11 cellular contexts compared by ENCODE assay signal in genomic region chr7:142646274-142646895, GRCh38.
DNase-seq lines count a peak whose midpoint lies in the region; ATAC-seq and TF ChIP-seq lines count a peak whose summit lies in the region.
"Had no signal": no experiment of that assay in that cellular context is flagged by ENCODE, and none has a peak within 500 bp of the region (broad histone marks: within the 10 kb centered on the region; RNA-seq: fewer than 3 reads in every experiment).

No MANE protein-coding gene starts in this region.

- H3K9me3 ChIP-seq in CD4-positive, alpha-beta memory T cell (ENCODE audit: control insufficient read depth in 1 of 2, low read length in 2 of 2) = no peaks in the 10 kb centered on the region
- no peaks in the 10 kb centered on the region for H3K9me3 ChIP-seq in HCT116 (ENCODE audit: control insufficient read depth in 1 of 2, insufficient read depth in 1 of 2, low read depth in 1 of 2, low read length in 2 of 2)

- H4K20me1 ChIP-seq in HCT116 (ENCODE audit: insufficient read depth) = no peaks in the 10 kb centered on the region; the same call in 1 of the 2 replicates

- no peak for TF ChIP-seq POLR2A in HCT116 (IDR thresholded peaks at IDR 0.05; ENCODE audit: borderline replicate concordance, extremely low read depth, insufficient read depth, insufficient read length)

- no peak overlapping the region for H2AFZ ChIP-seq in HCT116 (ENCODE audit: low read depth, low read length, poor library complexity, severe bottlenecking)

- ATAC-seq in HCT116 (peak; percentile 50; the same call in 1 of the 2 replicates), GM21619 (IDR thresholded peaks at IDR 0.05; ENCODE audit: unreplicated experiment) (no peak)

- H3K27me3 Mint-ChIP-seq in CD4-positive, alpha-beta memory T cell = peaks cover 3% of the 10 kb centered on the region in 2 donors
- peaks cover 2 to 12% (median 9%) of the 10 kb centered on the region in 3 donors for H3K27me3 Mint-ChIP-seq in immature natural killer cell (ENCODE audit: low read depth in 3 of 3)

- no peak for TF ChIP-seq RAD21 in HCT116 (IDR thresholded peaks at IDR 0.05; ENCODE audit: low read depth)

- H3K9me3 Mint-ChIP-seq in CD4-positive, alpha-beta memory T cell = no peaks in the 10 kb centered on the region
- no peaks in the 10 kb centered on the region for H3K9me3 Mint-ChIP-seq in immature natural killer cell

- H3K4me3 ChIP-seq in CD4-positive, alpha-beta memory T cell (ENCODE audit: low read length in 2 of 2) = no peak overlapping the region
- H3K4me3 ChIP-seq in HCT116 (replicated peaks in 1 of 2; ENCODE audit: low read depth in 1 of 2, low read length in 2 of 2) (no peak overlapping the region), brain microvascular endothelial cell (ENCODE audit: low read depth, low read length) (no peak overlapping the region)

- BruUV-seq in HCT116 (replicated peaks; lab: Mats Ljungman, UMichigan) = no TSS peak

- H3K9me2 ChIP-seq in HCT116 (ENCODE audit: insufficient read depth) = no peaks in the 10 kb centered on the region

- in situ Hi-C loops in brain microvascular endothelial cell (cut with HindIII; ENCODE audit: low pct_ligation_motif_present, low sequenced_read_pairs) = no loop called here

- peak overlapping the region in 6 of 7 donors; percentile 47 to 75 (median 57) for H3K27ac Mint-ChIP-seq in CD4-positive, alpha-beta memory T cell
- H3K27ac Mint-ChIP-seq in immature natural killer cell = no peak overlapping the region

- H3K4me1 ChIP-seq in CD4-positive, alpha-beta memory T cell (ENCODE audit: insufficient read depth, low read length) = no peaks in the 10 kb centered on the region
- H3K4me1 ChIP-seq in HCT116 (ENCODE audit: control insufficient read depth in 1 of 2, insufficient read depth in 2 of 2, low read length in 2 of 2) = no peaks in the 10 kb centered on the region

- RAD21 ChIA-PET in HCT116 (lab: Charles Lee; ENCODE audit: low non-redundant PET in 1 of 2, low total read pairs in 2 of 2, uncharacterized antibody in 2 of 2, unreplicated experiment in 2 of 2) = no interaction called here

- H3K27ac ChIP-seq in CD4-positive, alpha-beta memory T cell (ENCODE audit: low read depth, low read length) = no peak overlapping the region
- H3K27ac ChIP-seq in HCT116 (ENCODE audit: low read depth, low read length) (no peak overlapping the region), brain microvascular endothelial cell (no peak overlapping the region)
- H3K27ac ChIP-seq: HL-60 had no signal

- intact Hi-C loops in CD4-positive, alpha-beta memory T cell (cut with micrococcal nuclease) = no loop called here
- intact Hi-C loops in HCT116 (cut with micrococcal nuclease) = no loop called here

- no peaks in the 10 kb centered on the region for H3K79me2 ChIP-seq in HCT116 (ENCODE audit: insufficient read depth, low read length)

- H3K4me3 Mint-ChIP-seq in CD4-positive, alpha-beta memory T cell = peak overlapping the region; percentile 26 to 69 (median 60)
- peak overlapping the region in 4 of 5 donors; percentile 7 to 51 (median 22) for H3K4me3 Mint-ChIP-seq in immature natural killer cell

- no peaks in the 10 kb centered on the region for H3K36me3 ChIP-seq in CD4-positive, alpha-beta memory T cell (ENCODE audit: insufficient read depth, low read length)
- H3K36me3 ChIP-seq in HCT116 (ENCODE audit: control insufficient read depth in 1 of 2, insufficient read depth in 2 of 2, low read length in 2 of 2) (no peaks in the 10 kb centered on the region), brain microvascular endothelial cell (replicated peaks) (no peaks in the 10 kb centered on the region)

- no peaks in the 10 kb centered on the region for H3K36me3 Mint-ChIP-seq in CD4-positive, alpha-beta memory T cell
- no peaks in the 10 kb centered on the region for H3K36me3 Mint-ChIP-seq in immature natural killer cell

- no peak overlapping the region for H3K4me2 ChIP-seq in HCT116 (ENCODE audit: low read length)

- no peak for DNase-seq in CD4-positive, alpha-beta memory T cell
- DNase-seq in HCT116 (ENCODE audit: low read depth, low spot score) = no peak
- peak; percentile 88 for DNase-seq in SKM-1 treated with dmso at 0.1 percent for 144 hours (lab: John Stamatoyannopoulos, UW; ENCODE audit: unreplicated experiment)
- no peak for DNase-seq in immature natural killer cell
- DNase-seq in HPDE6-E6E7 (ENCODE audit: extremely low spot score) = no peak
- no peak for DNase-seq in brain microvascular endothelial cell
- DNase-seq: DND-41, foreskin fibroblast, NCI-H1417 treated with DMSO at 0.1 percent for 48 hours had no signal

- POLR2A ChIA-PET in CD4-positive, alpha-beta memory T cell (lab: Charles Lee; ENCODE audit: partially characterized antibody) = interaction anchor here (1.0 to 1.8 kb wide), 4 partner anchors 9 to 162 kb away, joined by 3 to 6 read pairs (median 4); no protein-coding TSS in a partner anchor
- POLR2A ChIA-PET in HCT116 (lab: Charles Lee) = no interaction called here

- TF ChIP-seq CTCF in HCT116 (IDR thresholded peaks at IDR 0.05 in 2 of 3, conservative IDR thresholded peaks at IDR 0.05 in 1 of 3; ENCODE audit: borderline replicate concordance in 1 of 3, insufficient read depth in 1 of 3, low read depth in 2 of 3, low read length in 2 of 3) = no peak
- no peak for TF ChIP-seq CTCF in brain microvascular endothelial cell (IDR thresholded peaks at IDR 0.05; ENCODE audit: low read depth, low read length, missing control alignments)

- H3K27me3 ChIP-seq in CD4-positive, alpha-beta memory T cell (ENCODE audit: insufficient read depth, low read length) = no peaks in the 10 kb centered on the region
- peaks cover 68% of the 10 kb centered on the region for H3K27me3 ChIP-seq in HCT116 (ENCODE audit: insufficient read depth, low read length)
- peaks cover 14% of the 10 kb centered on the region for H3K27me3 ChIP-seq in brain microvascular endothelial cell (replicated peaks)

- H3K4me1 Mint-ChIP-seq in CD4-positive, alpha-beta memory T cell = peaks cover 0 to 4% (median 1%) of the 10 kb centered on the region in 4 donors
- H3K4me1 Mint-ChIP-seq in immature natural killer cell = peaks cover 8 to 9% of the 10 kb centered on the region in 2 donors

- CTCF ChIA-PET in CD4-positive, alpha-beta memory T cell (lab: Charles Lee; ENCODE audit: partially characterized antibody) = interaction anchor here (1.5 kb wide), 1 partner anchor 9 kb away, joined by 5 read pairs; no protein-coding TSS in a partner anchor
- CTCF ChIA-PET in HCT116 (lab: Charles Lee) = interaction anchor here (2.1 kb wide), 1 partner anchor 137 kb away, joined by 8 read pairs; no protein-coding TSS in a partner anchor

- no peak overlapping the region for H3K9ac ChIP-seq in HCT116 (ENCODE audit: low read length)

TF ChIP-seq in HCT116, 20 proteins besides CTCF, POLR2A, EP300 and RAD21 (continues in another document):
- TF ChIP-seq CBX3 (IDR thresholded peaks at IDR 0.05; ENCODE audit: low read depth) = no peak
- no peak for TF ChIP-seq EZH2phosphoT487 (IDR thresholded peaks at IDR 0.05; ENCODE audit: borderline replicate concordance)
- TF ChIP-seq EZH2 (IDR thresholded peaks at IDR 0.05) = no peak
- TF ChIP-seq FOSL1 (IDR thresholded peaks at IDR 0.05; ENCODE audit: low read depth) = no peak
- no peak for TF ChIP-seq EGR1 (IDR thresholded peaks at IDR 0.05; ENCODE audit: low read depth)
- no peak for TF ChIP-seq ZFX (IDR thresholded peaks at IDR 0.05)
- TF ChIP-seq SRF (IDR thresholded peaks at IDR 0.05; ENCODE audit: low read depth) = no peak
- TF ChIP-seq MAX (IDR thresholded peaks at IDR 0.05) = no peak
- TF ChIP-seq SP1 (IDR thresholded peaks at IDR 0.05; ENCODE audit: low read depth) = no peak
- TF ChIP-seq TCF7L2 (IDR thresholded peaks at IDR 0.05; ENCODE audit: borderline replicate concordance, extremely low read depth, insufficient read depth, insufficient read length) = no peak
- no peak for TF ChIP-seq ATF3 (IDR thresholded peaks at IDR 0.05)
- TF ChIP-seq ZBTB33 (IDR thresholded peaks at IDR 0.05; ENCODE audit: extremely low read depth, insufficient replicate concordance, low read length) = no peak
- TF ChIP-seq SIN3A (IDR thresholded peaks at IDR 0.05; ENCODE audit: low read depth) = no peak
- no peak for TF ChIP-seq YY1 (IDR thresholded peaks at IDR 0.05; ENCODE audit: extremely low read depth, insufficient replicate concordance, low read depth, low read length)

Comparison
In these comparisons a context has a peak if more than half of its experiments do, and no peak if none do; other contexts are left out.
1. H3K27ac Mint-ChIP-seq: peak in CD4-positive, alpha-beta memory T cell (6 of 7); none in immature natural killer cell (0 of 6).